Comparison of ENCODE assay signal across 10 cellular contexts in genomic region chr17:2239882-2240430, GRCh38.
DNase-seq lines count a peak whose midpoint lies in the region; ATAC-seq, FAIRE-seq and TF ChIP-seq lines count a peak whose summit lies in the region.
"Had no signal": no experiment of that assay in that cellular context is flagged by ENCODE, and none has a peak within 500 bp of the region (broad histone marks: within the 10 kb centered on the region; RNA-seq: fewer than 3 reads in every experiment).

No MANE protein-coding gene starts in this region.

- H3K36me3 Mint-ChIP-seq in memory B cell (peaks cover 10% of the 10 kb centered on the region), type B pancreatic cell (peaks cover 28% of the 10 kb centered on the region)

- FAIRE-seq in HepG2 (lab: Jason Lieb, UNC): no peak

- no peak for TF ChIP-seq EP300 in HepG2 (IDR thresholded peaks at IDR 0.05; ENCODE audit: low read depth in 2 of 2, low read length in 2 of 2)
- TF ChIP-seq EP300 in HepG2 (CRISPR knock-in tag; IDR thresholded peaks at IDR 0.05; ENCODE audit: borderline replicate concordance): no peak

- in situ Hi-C loops in HepG2 (cut with HindIII; ENCODE audit: extremely low pct_ligation_motif_present, low pct_unique_long_range_greater_than_20kb): loop anchor here (5.0 to 25.0 kb wide), 2 partner anchors 143 to 328 kb away; no protein-coding TSS in a partner anchor

- 37 to 55% (median 50%) methylated on average over 10 of the region's 10 CpGs for WGBS in adrenal gland, 4 donors
- 96% methylated on average over 10 of the region's 10 CpGs for WGBS in HepG2 (ENCODE audit: low lambda C conversion rate)

- no peaks in the 10 kb centered on the region for H4K20me1 ChIP-seq in HepG2 (ENCODE audit: insufficient read depth, low read length)

- H3K9ac ChIP-seq in HepG2 (ENCODE audit: insufficient read depth, low read depth, low read length): no peak overlapping the region

- H3K27ac ChIP-seq in adrenal gland (peak overlapping the region in 4 of 5 donors; percentile 22 to 81 (median 58)), HepG2 (ENCODE audit: extremely low read length, insufficient read depth, low read length) (no peak overlapping the region)
- H3K27ac ChIP-seq: SK-N-MC had no signal

- DNase-seq in NAMALWA (ENCODE audit: low spot score): peak; percentile 58
- peak; percentile 50 to 83 (median 80) for DNase-seq in adrenal gland
- peak; percentile 25 to 40 for DNase-seq in memory B cell (ENCODE audit: low spot score in 2 of 2)
- no peak for DNase-seq in type B pancreatic cell (ENCODE audit: extremely low spot score, unreplicated experiment)
- no peak for DNase-seq in NOMO-1 treated with dmso at 0.1 percent for 144 hours (lab: John Stamatoyannopoulos, UW; ENCODE audit: unreplicated experiment)
- DNase-seq in HepG2 (ENCODE audit: low spot score): no peak
- DNase-seq: pancreas had no signal

- no peak for TF ChIP-seq RAD21 in HepG2 (CRISPR knock-in tag; IDR thresholded peaks at IDR 0.05)

- H3K4me1 Mint-ChIP-seq in memory B cell (peaks cover 17% of the 10 kb centered on the region), type B pancreatic cell (ENCODE audit: unreplicated experiment) (peaks cover 32% of the 10 kb centered on the region)

- H3K4me1 ChIP-seq in adrenal gland (replicated peaks in 1 of 2): peaks cover 10 to 39% of the 10 kb centered on the region in 2 donors
- H3K4me1 ChIP-seq in HepG2 (ENCODE audit: insufficient read depth, low read length): no peaks in the 10 kb centered on the region
- H3K4me1 ChIP-seq: pancreas had no signal

- TF ChIP-seq POLR2A in GM10847 (IDR thresholded peaks at IDR 0.05; ENCODE audit: extremely low read depth, insufficient read length) (peak; percentile 11), adrenal gland (IDR thresholded peaks at IDR 0.05) (no peak), HepG2 (IDR thresholded peaks at IDR 0.05; ENCODE audit: insufficient read depth in 1 of 2, low read depth in 2 of 2, low read length in 2 of 2) (no peak)

- H3K4me3 ChIP-seq in adrenal gland: no peak overlapping the region
- H3K4me3 ChIP-seq in HepG2 (replicated peaks in 1 of 3; ENCODE audit: insufficient read depth in 1 of 3, low read depth in 2 of 3, low read length in 3 of 3): no peak overlapping the region
- H3K4me3 ChIP-seq: pancreas, SK-N-MC had no signal

- no peak for TF ChIP-seq CTCF in adrenal gland (IDR thresholded peaks at IDR 0.05)
- no peak for TF ChIP-seq CTCF in type B pancreatic cell (conservative IDR thresholded peaks at IDR 0.05)
- no peak for TF ChIP-seq CTCF in HepG2 (CRISPR knock-in tag; IDR thresholded peaks at IDR 0.05)

- H2AFZ ChIP-seq in HepG2 (ENCODE audit: low read length): no peak overlapping the region

- H3K4me2 ChIP-seq in HepG2 (ENCODE audit: low read depth, low read length): no peak overlapping the region

- POLR2A ChIA-PET in HepG2 (lab: Yijun Ruan, JAX): no interaction called here

- H3K9me3 Mint-ChIP-seq in memory B cell: no peaks in the 10 kb centered on the region
- H3K9me3 Mint-ChIP-seq in type B pancreatic cell: no peaks in the 10 kb centered on the region

- CTCF ChIA-PET in HepG2 (lab: Yijun Ruan, JAX; ENCODE audit: low intra/inter-chr PET ratio, low total read pairs): no interaction called here

- intact Hi-C loops in adrenal gland (cut with DNase I): loop anchor here in 1 of 2 donors (5.0 kb wide), 1 partner anchor 183 kb away; the partner anchor contains the start of gene HIC1
- intact Hi-C loops in HepG2 (cut with micrococcal nuclease; ENCODE audit: unreplicated experiment): loop anchor here (5.0 kb wide), 2 partner anchors 68 to 368 kb away; no protein-coding TSS in a partner anchor

- H3K27me3 ChIP-seq in adrenal gland (no peaks in the 10 kb centered on the region), HepG2 (ENCODE audit: control insufficient read depth in 1 of 2, insufficient read depth in 2 of 2, low read length in 2 of 2) (no peaks in the 10 kb centered on the region; a peak in 1 of 5 replicates)
- H3K27me3 ChIP-seq: pancreas had no signal

- no TSS peak for BruUV-seq in HepG2 (replicated peaks; lab: Mats Ljungman, UMichigan)

- H3K4me3 Mint-ChIP-seq in memory B cell (peak overlapping the region; percentile 74), type B pancreatic cell (no peak overlapping the region)

- H3K79me2 ChIP-seq in HepG2 (ENCODE audit: insufficient read depth, low read length): no peaks in the 10 kb centered on the region

- ATAC-seq in GM21717 (IDR thresholded peaks at IDR 0.05; ENCODE audit: unreplicated experiment) (peak; percentile 52), memory B cell (ENCODE audit: low read depth) (peak; percentile 80), HepG2 (no peak)

- H3K36me3 ChIP-seq in adrenal gland (replicated peaks in 1 of 2) (no peaks in the 10 kb centered on the region), HepG2 (replicated peaks in 1 of 2; ENCODE audit: control insufficient read depth in 1 of 2, insufficient read depth in 2 of 2, low read length in 2 of 2) (peaks cover 15 to 72% of the 10 kb centered on the region in 2 experiments; a peak in 4 of 5 replicates)

- H3K27ac Mint-ChIP-seq in memory B cell (peak overlapping the region; percentile 88), type B pancreatic cell (no peak overlapping the region)

- no peaks in the 10 kb centered on the region for H3K9me3 ChIP-seq in adrenal gland (replicated peaks in 1 of 3)
- no peaks in the 10 kb centered on the region for H3K9me3 ChIP-seq in HepG2 (ENCODE audit: low read length)
- H3K9me3 ChIP-seq: pancreas had no signal

- no peaks in the 10 kb centered on the region for H3K27me3 Mint-ChIP-seq in memory B cell
- H3K27me3 Mint-ChIP-seq in type B pancreatic cell: no peaks in the 10 kb centered on the region

TF ChIP-seq in HepG2, 621 proteins besides CTCF, POLR2A, EP300 and RAD21:
- TF ChIP-seq ZNF34 (CRISPR knock-in tag; IDR thresholded peaks at IDR 0.05; ENCODE audit: borderline replicate concordance): no peak
- no peak for TF ChIP-seq JARID2 (CRISPR knock-in tag; IDR thresholded peaks at IDR 0.05; ENCODE audit: insufficient replicate concordance)
- no peak for TF ChIP-seq TP53 (CRISPR knock-in tag; conservative IDR thresholded peaks at IDR 0.05)
- TF ChIP-seq SAP130 (CRISPR knock-in tag; IDR thresholded peaks at IDR 0.05; ENCODE audit: low read depth): no peak
- TF ChIP-seq SOX5 (CRISPR knock-in tag; IDR thresholded peaks at IDR 0.05; ENCODE audit: borderline replicate concordance): no peak
- no peak for TF ChIP-seq EHMT2 (IDR thresholded peaks at IDR 0.05; ENCODE audit: borderline replicate concordance, low read depth, low read length)
- no peak for TF ChIP-seq RARA (CRISPR knock-in tag; IDR thresholded peaks at IDR 0.05)
- TF ChIP-seq HOXA9 (CRISPR knock-in tag; IDR thresholded peaks at IDR 0.05; ENCODE audit: borderline replicate concordance): no peak
- no peak for TF ChIP-seq EED (CRISPR knock-in tag; IDR thresholded peaks at IDR 0.05)
TF ChIP-seq in HepG2: peak in this region for 0.

Comparison
In these comparisons a context has a peak if more than half of its experiments do, and no peak if none do; other contexts are left out.
1. DNase-seq: peak in NAMALWA (single experiment), adrenal gland (7 of 7) and memory B cell (2 of 2); none in type B pancreatic cell (single experiment), NOMO-1 treated with dmso at 0.1 percent for 144 hours (single experiment) and HepG2 (single experiment).